1 cellular context compared by ENCODE assay signal in genomic region chr12:120437735-120438494, GRCh38.
TF ChIP-seq lines count a peak whose summit lies in the region.

Gene COX6A1, plus strand, starts transcription at chr12:120438113. Its CDS starts 14 bp downstream, at chr12:120438127.

TF ChIP-seq in HEK293, 187 proteins besides CTCF, POLR2A, EP300 and RAD21 (continued from another document and continues in another):
- TF ChIP-seq ZNF645 (tag by site-specific recombination; IDR thresholded peaks at IDR 0.05) (no peak), ZNF654 (tag by site-specific recombination; IDR thresholded peaks at IDR 0.05; ENCODE audit: low read depth) (no peak), ZNF146 (tag by site-specific recombination; IDR thresholded peaks at IDR 0.05) (no peak), ZNF24 (tag by site-specific recombination; IDR thresholded peaks at IDR 0.05) (no peak), PRDM6 (tag by site-specific recombination; IDR thresholded peaks at IDR 0.05) (no peak), ZNF341 (tag by site-specific recombination; IDR thresholded peaks at IDR 0.05; ENCODE audit: low read depth) (peak; percentile 76), KLF10 (tag by site-specific recombination; IDR thresholded peaks at IDR 0.05) (no peak), ZNF416 (tag by site-specific recombination; IDR thresholded peaks at IDR 0.05) (no peak), ZNF621 (tag by site-specific recombination; IDR thresholded peaks at IDR 0.05) (no peak), WT1 (tag by site-specific recombination; IDR thresholded peaks at IDR 0.05) (no peak), ZNF510 (tag by site-specific recombination; IDR thresholded peaks at IDR 0.05; ENCODE audit: insufficient replicate concordance) (no peak), ZBTB21 (tag by site-specific recombination; IDR thresholded peaks at IDR 0.05) (no peak), ZIC2 (tag by site-specific recombination; IDR thresholded peaks at IDR 0.05) (no peak), BCL6B (tag by site-specific recombination; IDR thresholded peaks at IDR 0.05) (no peak), ZNF747 (tag by site-specific recombination; IDR thresholded peaks at IDR 0.05) (no peak), MEIS1 (CRISPR knock-in tag; IDR thresholded peaks at IDR 0.05; ENCODE audit: borderline replicate concordance) (no peak), OVOL3 (tag by site-specific recombination; IDR thresholded peaks at IDR 0.05) (no peak), SETDB1 (IDR thresholded peaks at IDR 0.05; ENCODE audit: insufficient read length, low read length) (no peak), ZFP41 (tag by site-specific recombination; IDR thresholded peaks at IDR 0.05; ENCODE audit: borderline replicate concordance) (no peak), ZNF302 (tag by site-specific recombination; IDR thresholded peaks at IDR 0.05; ENCODE audit: low read depth) (no peak), TRIM28 (IDR thresholded peaks at IDR 0.05; ENCODE audit: borderline replicate concordance, low read length) (no peak), ZNF394 (tag by site-specific recombination; IDR thresholded peaks at IDR 0.05; ENCODE audit: borderline replicate concordance) (peak; percentile 11; the same call in 1 of the 2 replicates), ZNF138 (tag by site-specific recombination; IDR thresholded peaks at IDR 0.05; ENCODE audit: borderline replicate concordance) (no peak), ZNF174 (tag by site-specific recombination; IDR thresholded peaks at IDR 0.05) (no peak), ZEB2 (tag by site-specific recombination; IDR thresholded peaks at IDR 0.05) (peak; percentile 68), REPIN1 (tag by site-specific recombination; IDR thresholded peaks at IDR 0.05; ENCODE audit: low read depth) (no peak), ZNF501 (tag by site-specific recombination; IDR thresholded peaks at IDR 0.05) (no peak; the same call in 1 of the 2 replicates), ZNF488 (tag by site-specific recombination; IDR thresholded peaks at IDR 0.05) (no peak), ZNF571 (tag by site-specific recombination; IDR thresholded peaks at IDR 0.05) (no peak), ZNF16 (tag by site-specific recombination; IDR thresholded peaks at IDR 0.05; ENCODE audit: low read depth) (no peak), ZNF701 (tag by site-specific recombination; IDR thresholded peaks at IDR 0.05) (no peak), ZNF624 (tag by site-specific recombination; IDR thresholded peaks at IDR 0.05) (no peak), YY2 (tag by site-specific recombination; IDR thresholded peaks at IDR 0.05) (peak; percentile 81), ZNF785 (tag by site-specific recombination; IDR thresholded peaks at IDR 0.05) (no peak), ZFHX2 (tag by site-specific recombination; conservative IDR thresholded peaks at IDR 0.05) (peak; percentile 70), KLF9 (tag by site-specific recombination; IDR thresholded peaks at IDR 0.05; ENCODE audit: low read depth) (peak; percentile 94), ZNF600 (tag by site-specific recombination; IDR thresholded peaks at IDR 0.05) (peak; percentile 87), ZNF585B (tag by site-specific recombination; IDR thresholded peaks at IDR 0.05) (no peak), ZNF266 (tag by site-specific recombination; IDR thresholded peaks at IDR 0.05; ENCODE audit: low read depth) (no peak), IKZF3 (tag by site-specific recombination; IDR thresholded peaks at IDR 0.05) (no peak), ZNF555 (tag by site-specific recombination; conservative IDR thresholded peaks at IDR 0.05) (no peak), KLF7 (tag by site-specific recombination; IDR thresholded peaks at IDR 0.05; ENCODE audit: borderline replicate concordance) (no peak; the same call in 1 of the 2 replicates), ZNF23 (tag by site-specific recombination; IDR thresholded peaks at IDR 0.05; ENCODE audit: borderline replicate concordance) (no peak), ZNF354C (tag by site-specific recombination; IDR thresholded peaks at IDR 0.05; ENCODE audit: borderline replicate concordance, low read depth) (no peak), ZNF274 (IDR thresholded peaks at IDR 0.05; ENCODE audit: low read length) (no peak), ZNF274 (tag by site-specific recombination; IDR thresholded peaks at IDR 0.05; ENCODE audit: borderline replicate concordance) (no peak), ZNF324 (tag by site-specific recombination; IDR thresholded peaks at IDR 0.05) (no peak), ZNF148 (tag by site-specific recombination; IDR thresholded peaks at IDR 0.05; ENCODE audit: borderline replicate concordance) (no peak), ZNF426 (tag by site-specific recombination; IDR thresholded peaks at IDR 0.05) (no peak), ZNF830 (tag by site-specific recombination; IDR thresholded peaks at IDR 0.05; ENCODE audit: low read depth) (no peak), ZNF10 (tag by site-specific recombination; IDR thresholded peaks at IDR 0.05) (no peak), ZNF223 (tag by site-specific recombination; IDR thresholded peaks at IDR 0.05) (no peak), ZNF544 (tag by site-specific recombination; IDR thresholded peaks at IDR 0.05) (no peak), ZNF707 (tag by site-specific recombination; IDR thresholded peaks at IDR 0.05) (no peak)
- TF ChIP-seq, protein P1, sequence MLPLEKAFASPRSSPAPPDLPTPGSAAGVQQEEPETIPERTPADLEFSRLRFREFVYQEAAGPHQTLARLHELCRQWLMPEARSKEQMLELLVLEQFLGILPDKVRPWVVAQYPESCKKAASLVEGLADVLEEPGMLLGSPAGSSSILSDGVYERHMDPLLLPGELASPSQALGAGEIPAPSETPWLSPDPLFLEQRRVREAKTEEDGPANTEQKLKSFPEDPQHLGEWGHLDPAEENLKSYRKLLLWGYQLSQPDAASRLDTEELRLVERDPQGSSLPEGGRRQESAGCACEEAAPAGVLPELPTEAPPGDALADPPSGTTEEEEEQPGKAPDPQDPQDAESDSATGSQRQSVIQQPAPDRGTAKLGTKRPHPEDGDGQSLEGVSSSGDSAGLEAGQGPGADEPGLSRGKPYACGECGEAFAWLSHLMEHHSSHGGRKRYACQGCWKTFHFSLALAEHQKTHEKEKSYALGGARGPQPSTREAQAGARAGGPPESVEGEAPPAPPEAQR (tag by site-specific recombination; IDR thresholded peaks at IDR 0.05), result no peak
- TF ChIP-seq, protein P2, sequence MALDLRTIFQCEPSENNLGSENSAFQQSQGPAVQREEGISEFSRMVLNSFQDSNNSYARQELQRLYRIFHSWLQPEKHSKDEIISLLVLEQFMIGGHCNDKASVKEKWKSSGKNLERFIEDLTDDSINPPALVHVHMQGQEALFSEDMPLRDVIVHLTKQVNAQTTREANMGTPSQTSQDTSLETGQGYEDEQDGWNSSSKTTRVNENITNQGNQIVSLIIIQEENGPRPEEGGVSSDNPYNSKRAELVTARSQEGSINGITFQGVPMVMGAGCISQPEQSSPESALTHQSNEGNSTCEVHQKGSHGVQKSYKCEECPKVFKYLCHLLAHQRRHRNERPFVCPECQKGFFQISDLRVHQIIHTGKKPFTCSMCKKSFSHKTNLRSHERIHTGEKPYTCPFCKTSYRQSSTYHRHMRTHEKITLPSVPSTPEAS (tag by site-specific recombination; IDR thresholded peaks at IDR 0.05), result peak; percentile 8; the same call in 1 of the 2 replicates
- TF ChIP-seq, protein P3, sequence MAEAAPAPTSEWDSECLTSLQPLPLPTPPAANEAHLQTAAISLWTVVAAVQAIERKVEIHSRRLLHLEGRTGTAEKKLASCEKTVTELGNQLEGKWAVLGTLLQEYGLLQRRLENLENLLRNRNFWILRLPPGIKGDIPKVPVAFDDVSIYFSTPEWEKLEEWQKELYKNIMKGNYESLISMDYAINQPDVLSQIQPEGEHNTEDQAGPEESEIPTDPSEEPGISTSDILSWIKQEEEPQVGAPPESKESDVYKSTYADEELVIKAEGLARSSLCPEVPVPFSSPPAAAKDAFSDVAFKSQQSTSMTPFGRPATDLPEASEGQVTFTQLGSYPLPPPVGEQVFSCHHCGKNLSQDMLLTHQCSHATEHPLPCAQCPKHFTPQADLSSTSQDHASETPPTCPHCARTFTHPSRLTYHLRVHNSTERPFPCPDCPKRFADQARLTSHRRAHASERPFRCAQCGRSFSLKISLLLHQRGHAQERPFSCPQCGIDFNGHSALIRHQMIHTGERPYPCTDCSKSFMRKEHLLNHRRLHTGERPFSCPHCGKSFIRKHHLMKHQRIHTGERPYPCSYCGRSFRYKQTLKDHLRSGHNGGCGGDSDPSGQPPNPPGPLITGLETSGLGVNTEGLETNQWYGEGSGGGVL (tag by site-specific recombination; IDR thresholded peaks at IDR 0.05), result no peak
- TF ChIP-seq, protein P4, sequence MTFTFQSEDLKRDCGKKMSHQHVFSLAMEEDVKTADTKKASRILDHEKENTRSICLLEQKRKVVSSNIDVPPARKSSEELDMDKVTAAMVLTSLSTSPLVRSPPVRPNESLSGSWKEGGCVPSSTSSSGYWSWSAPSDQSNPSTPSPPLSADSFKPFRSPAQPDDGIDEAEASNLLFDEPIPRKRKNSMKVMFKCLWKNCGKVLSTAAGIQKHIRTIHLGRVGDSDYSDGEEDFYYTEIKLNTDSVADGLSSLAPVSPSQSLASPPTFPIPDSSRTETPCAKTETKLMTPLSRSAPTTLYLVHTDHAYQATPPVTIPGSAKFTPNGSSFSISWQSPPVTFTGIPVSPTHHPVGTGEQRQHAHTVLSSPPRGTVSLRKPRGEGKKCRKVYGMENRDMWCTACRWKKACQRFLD (tag by site-specific recombination; IDR thresholded peaks at IDR 0.05), result no peak
- TF ChIP-seq, protein P5, sequence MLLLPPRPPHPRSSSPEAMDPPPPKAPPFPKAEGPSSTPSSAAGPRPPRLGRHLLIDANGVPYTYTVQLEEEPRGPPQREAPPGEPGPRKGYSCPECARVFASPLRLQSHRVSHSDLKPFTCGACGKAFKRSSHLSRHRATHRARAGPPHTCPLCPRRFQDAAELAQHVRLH (tag by site-specific recombination; IDR thresholded peaks at IDR 0.05), result peak; percentile 91; the same call in 1 of the 2 replicates
- TF ChIP-seq, protein P6, sequence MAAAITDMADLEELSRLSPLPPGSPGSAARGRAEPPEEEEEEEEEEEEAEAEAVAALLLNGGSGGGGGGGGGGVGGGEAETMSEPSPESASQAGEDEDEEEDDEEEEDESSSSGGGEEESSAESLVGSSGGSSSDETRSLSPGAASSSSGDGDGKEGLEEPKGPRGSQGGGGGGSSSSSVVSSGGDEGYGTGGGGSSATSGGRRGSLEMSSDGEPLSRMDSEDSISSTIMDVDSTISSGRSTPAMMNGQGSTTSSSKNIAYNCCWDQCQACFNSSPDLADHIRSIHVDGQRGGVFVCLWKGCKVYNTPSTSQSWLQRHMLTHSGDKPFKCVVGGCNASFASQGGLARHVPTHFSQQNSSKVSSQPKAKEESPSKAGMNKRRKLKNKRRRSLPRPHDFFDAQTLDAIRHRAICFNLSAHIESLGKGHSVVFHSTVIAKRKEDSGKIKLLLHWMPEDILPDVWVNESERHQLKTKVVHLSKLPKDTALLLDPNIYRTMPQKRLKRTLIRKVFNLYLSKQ (tag by site-specific recombination; IDR thresholded peaks at IDR 0.05; ENCODE audit: borderline replicate concordance), result 0 out of 2 replicates have a peak, but pooled peaks have one; percentile 26
